Comparison of ENCODE assay signal across 8 cellular contexts in the genomic region with DNA sequence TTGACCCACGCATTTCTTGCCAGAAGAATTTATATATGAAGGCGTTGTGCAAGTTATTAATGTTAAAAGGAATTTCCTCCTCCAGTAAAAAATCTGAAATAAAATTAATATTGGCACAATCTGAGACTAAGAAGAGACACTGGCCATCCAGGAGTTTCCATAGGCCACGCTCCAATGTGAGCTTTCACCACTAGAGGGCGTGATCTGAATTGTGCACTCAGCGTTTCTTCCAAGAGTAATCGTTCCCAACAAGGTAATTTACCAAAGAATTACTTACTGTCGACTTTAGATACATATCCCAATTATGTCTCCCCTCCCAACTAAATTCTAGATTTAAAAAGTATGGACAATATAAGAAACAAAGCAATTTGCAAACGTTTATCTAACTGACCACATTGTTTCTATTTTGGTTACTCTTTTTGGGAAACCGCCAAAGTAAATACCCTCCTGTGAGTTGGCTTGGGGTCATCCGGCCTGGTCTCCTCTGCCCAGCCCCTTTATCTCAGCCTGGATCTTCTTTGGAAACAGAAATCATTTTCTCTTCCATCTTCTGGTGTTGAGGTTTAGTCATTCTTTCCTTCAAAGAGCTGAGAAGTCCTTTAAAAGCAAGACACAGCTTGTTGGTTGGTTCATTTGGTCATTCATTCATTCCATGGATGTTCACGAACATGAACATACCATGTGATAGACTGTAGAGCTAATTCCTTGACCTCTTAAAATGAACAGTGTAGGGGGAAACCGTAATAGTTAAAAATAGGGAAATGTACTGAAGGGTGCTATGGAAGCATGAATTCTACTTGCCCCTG. TPM values are rescaled to one million over a fixed set of nuclear protein-coding genes. Genes with fewer than 3 reads are reported as not detected.
DNase-seq lines count a peak whose midpoint lies in the region; ATAC-seq and TF ChIP-seq lines count a peak whose summit lies in the region.

No MANE protein-coding gene starts in this region.

- no peaks in the 10 kb centered on the region for H3K36me3 Mint-ChIP-seq in activated B cell treated with CpG ODN at 0.5 μM for 24 hours (ENCODE audit: low read depth)

- H3K4me3 ChIP-seq in NB4 (ENCODE audit: low read depth, low read length) = no peak overlapping the region
- no peak overlapping the region for H3K4me3 ChIP-seq in mucosa of descending colon
- no peak overlapping the region for H3K4me3 ChIP-seq in testis

- no peak overlapping the region for H3K27ac Mint-ChIP-seq in activated B cell treated with CpG ODN at 0.5 μM for 24 hours

- DNase-seq in NK-92 treated with Interleukin-12 subunit alpha and Interleukin-12 subunit beta, amount 100 ng/mL, for 24 hours (lab: John Stamatoyannopoulos, UW) = peak; percentile 15
- DNase-seq in NK-92 (lab: John Stamatoyannopoulos, UW; ENCODE audit: unreplicated experiment) = no peak
- peak; percentile 57 for DNase-seq in NB4 (ENCODE audit: low read depth)
- no peak for DNase-seq in activated B cell treated with CpG ODN at 0.5 μM for 24 hours
- peak; percentile 22 for DNase-seq in effector CD8-positive, alpha-beta T cell (lab: John Stamatoyannopoulos, UW)
- peak in 2 of 3 donors; percentile 44 to 86 for DNase-seq in mucosa of descending colon
- DNase-seq in testis = peak; percentile 79
- DNase-seq in cortex of kidney (lab: John Stamatoyannopoulos, UW) = no peak

- 45% methylated on average over 12 of the region's 12 CpGs for WGBS in testis, 2 donors

- H3K9me3 Mint-ChIP-seq in activated B cell treated with CpG ODN at 0.5 μM for 24 hours = no peaks in the 10 kb centered on the region

- H3K9me3 ChIP-seq in mucosa of descending colon = no peaks in the 10 kb centered on the region
- H3K9me3 ChIP-seq in testis = no peaks in the 10 kb centered on the region

- TF ChIP-seq CTCF in NB4 (IDR thresholded peaks at IDR 0.05; ENCODE audit: low read depth, low read length) (peak; percentile 91), activated B cell treated with CpG ODN at 0.5 μM for 24 hours (IDR thresholded peaks at IDR 0.05) (no peak), mucosa of descending colon (IDR thresholded peaks at IDR 0.05) (peak; percentile 81), testis (IDR thresholded peaks at IDR 0.05) (peak; percentile 71 to 83 (median 73))

- intact Hi-C loops in activated B cell treated with CpG ODN at 0.5 μM for 24 hours (cut with micrococcal nuclease) (no loop called here), mucosa of descending colon (cut with DNase I, micrococcal nuclease) (no loop called here), testis (cut with DNase I; ENCODE audit: low total_unique reads) (loop anchor here (5.0 kb wide), 1 partner anchor 165 kb away; no protein-coding TSS in a partner anchor)

- no peak overlapping the region for H3K27ac ChIP-seq in testis

- no peaks in the 10 kb centered on the region for H3K4me1 Mint-ChIP-seq in activated B cell treated with CpG ODN at 0.5 μM for 24 hours

- H3K36me3 ChIP-seq in mucosa of descending colon (ENCODE audit: low read depth) (no peaks in the 10 kb centered on the region), testis (ENCODE audit: low read depth, missing control alignments) (no peaks in the 10 kb centered on the region)

- H3K4me1 ChIP-seq in mucosa of descending colon (ENCODE audit: low read depth) (no peaks in the 10 kb centered on the region), testis (no peaks in the 10 kb centered on the region)

- no peaks in the 10 kb centered on the region for H3K27me3 Mint-ChIP-seq in activated B cell treated with CpG ODN at 0.5 μM for 24 hours

- H3K4me3 Mint-ChIP-seq in activated B cell treated with CpG ODN at 0.5 μM for 24 hours = no peak overlapping the region

- TF ChIP-seq POLR2A in NB4 (IDR thresholded peaks at IDR 0.05; ENCODE audit: extremely low read depth, insufficient read length) = no peak
- no peak for TF ChIP-seq POLR2A in testis (IDR thresholded peaks at IDR 0.05)

- CTCF ChIA-PET in activated B cell treated with CpG ODN at 0.5 μM for 24 hours (lab: Charles Lee) = interaction anchor here (0.8 to 1.9 kb wide), 13 partner anchors 8 to 204 kb away, joined by 3 to 10 read pairs (median 4); no protein-coding TSS in a partner anchor

- H3K27me3 ChIP-seq in testis = no peaks in the 10 kb centered on the region

- POLR2A ChIA-PET in activated B cell treated with CpG ODN at 0.5 μM for 24 hours (lab: Charles Lee) = interaction anchor here (1.5 kb wide), 1 partner anchor 26 kb away, joined by 5 read pairs; a partner anchor contains a TSS

- ATAC-seq in activated B cell treated with CpG ODN at 0.5 μM for 24 hours (ENCODE audit: low read depth) (peak; percentile 49), mucosa of descending colon (peak; percentile 75)

RNA-seq across cellular contexts. Expression of a gene that starts 26.2 kb away (rescaled TPM):
- total RNA-seq in activated B cell treated with CpG ODN at 0.5 μM for 24 hours (53.8 and 65.2 TPM in 2 replicates), mucosa of descending colon (10 to 100 TPM; 40.4 to 82.8 (median 53.3) TPM), testis (10 to 100 TPM; 87.2 to 97.7 TPM)
- 33.3 TPM for polyA plus RNA-seq in testis (ENCODE audit: insufficient read depth, low read depth, low replicate concordance)

Comparison
In these comparisons a context has a peak if more than half of its experiments do, and no peak if none do; other contexts are left out.
1. DNase-seq: peak in NK-92 treated with Interleukin-12 subunit alpha and Interleukin-12 subunit beta, amount 100 ng/mL, for 24 hours (single experiment), NB4 (single experiment), effector CD8-positive, alpha-beta T cell (single experiment), mucosa of descending colon (2 of 3) and testis (single experiment); none in NK-92 (single experiment), activated B cell treated with CpG ODN at 0.5 μM for 24 hours (single experiment) and cortex of kidney (single experiment).